12 cellular contexts compared by ENCODE assay signal in genomic region chr10:120606051-120606764, GRCh38.
DNase-seq lines count a peak whose midpoint lies in the region; ATAC-seq and TF ChIP-seq lines count a peak whose summit lies in the region.
"Had no signal": no experiment of that assay in that cellular context is flagged by ENCODE, and none has a peak within 500 bp of the region (broad histone marks: within the 10 kb centered on the region; RNA-seq: fewer than 3 reads in every experiment).

No MANE protein-coding gene starts in this region.

- ATAC-seq in GM19043 (IDR thresholded peaks at IDR 0.05; ENCODE audit: low read depth, unreplicated experiment) = peak; percentile 63
- ATAC-seq in HCT116 = 0 out of 2 replicates have a peak, but pooled peaks have one; percentile 34
- ATAC-seq in HG03196 (IDR thresholded peaks at IDR 0.05; ENCODE audit: unreplicated experiment) = peak; percentile 70
- peak; percentile 32 for ATAC-seq in memory B cell (ENCODE audit: low read depth)
- ATAC-seq: esophagus mucosa, GM23338 had no signal

- H3K9me3 Mint-ChIP-seq in memory B cell = no peaks in the 10 kb centered on the region

- no peak overlapping the region for H3K4me3 ChIP-seq in HCT116 (replicated peaks in 1 of 2; ENCODE audit: low read depth in 1 of 2, low read length in 2 of 2)
- no peak overlapping the region for H3K4me3 ChIP-seq in sigmoid colon
- H3K4me3 ChIP-seq: GM23338, testis had no signal

- no peak for TF ChIP-seq POLR2A in HCT116 (IDR thresholded peaks at IDR 0.05; ENCODE audit: borderline replicate concordance, extremely low read depth, insufficient read depth, insufficient read length)
- TF ChIP-seq POLR2A in sigmoid colon (IDR thresholded peaks at IDR 0.05) = no peak

- no peaks in the 10 kb centered on the region; a peak in 1 of 4 replicates for H3K9me3 ChIP-seq in HCT116 (ENCODE audit: control insufficient read depth in 1 of 2, insufficient read depth in 1 of 2, low read depth in 1 of 2, low read length in 2 of 2)
- no peaks in the 10 kb centered on the region for H3K9me3 ChIP-seq in sigmoid colon
- H3K9me3 ChIP-seq: neutrophil, testis had no signal

- H3K9ac ChIP-seq in HCT116 (ENCODE audit: low read length) = no peak overlapping the region

- RAD21 ChIA-PET in HCT116 (lab: Charles Lee; ENCODE audit: low non-redundant PET in 1 of 2, low total read pairs in 2 of 2, uncharacterized antibody in 2 of 2, unreplicated experiment in 2 of 2) = no interaction called here

- no peaks in the 10 kb centered on the region for H3K79me2 ChIP-seq in HCT116 (ENCODE audit: insufficient read depth, low read length)

- H3K36me3 ChIP-seq in HCT116 (ENCODE audit: control insufficient read depth in 1 of 2, insufficient read depth in 2 of 2, low read length in 2 of 2) (no peaks in the 10 kb centered on the region), sigmoid colon (no peaks in the 10 kb centered on the region)
- H3K36me3 ChIP-seq: neutrophil had no signal

- no peaks in the 10 kb centered on the region for H4K20me1 ChIP-seq in HCT116 (ENCODE audit: insufficient read depth)

- no peak overlapping the region for H3K4me3 Mint-ChIP-seq in memory B cell
- H3K4me3 Mint-ChIP-seq: GM23338 had no signal

- POLR2A ChIA-PET in HCT116 (lab: Charles Lee) = no interaction called here

- H3K4me2 ChIP-seq in HCT116 (ENCODE audit: low read length) = no peak overlapping the region
- H3K4me2 ChIP-seq: GM23338 had no signal

- H3K4me1 Mint-ChIP-seq in memory B cell = peaks cover 11% of the 10 kb centered on the region

- no peak overlapping the region for H2AFZ ChIP-seq in HCT116 (ENCODE audit: low read depth, low read length, poor library complexity, severe bottlenecking)

- intact Hi-C loops in HCT116 (cut with micrococcal nuclease) = no loop called here
- intact Hi-C loops in sigmoid colon (cut with DNase I) = no loop called here

- no TSS peak for BruUV-seq in HCT116 (replicated peaks; lab: Mats Ljungman, UMichigan)

- H3K27me3 Mint-ChIP-seq in memory B cell = no peaks in the 10 kb centered on the region

- no peaks in the 10 kb centered on the region for H3K9me2 ChIP-seq in HCT116 (ENCODE audit: insufficient read depth)

- peaks cover 0 to 1% of the 10 kb centered on the region in 2 experiments; a peak in 1 of 4 replicates for H3K4me1 ChIP-seq in HCT116 (ENCODE audit: control insufficient read depth in 1 of 2, insufficient read depth in 2 of 2, low read length in 2 of 2)
- H3K4me1 ChIP-seq in sigmoid colon = no peaks in the 10 kb centered on the region
- H3K4me1 ChIP-seq: testis had no signal

- CTCF ChIA-PET in HCT116 (lab: Charles Lee) = no interaction called here

- TF ChIP-seq EP300 in sigmoid colon (IDR thresholded peaks at IDR 0.05) = no peak

- H3K36me3 Mint-ChIP-seq in memory B cell = no peaks in the 10 kb centered on the region

- TF ChIP-seq CTCF in HCT116 (IDR thresholded peaks at IDR 0.05 in 2 of 3, conservative IDR thresholded peaks at IDR 0.05 in 1 of 3; ENCODE audit: borderline replicate concordance in 1 of 3, insufficient read depth in 1 of 3, low read depth in 2 of 3, low read length in 2 of 3) (no peak), sigmoid colon (IDR thresholded peaks at IDR 0.05) (no peak)

- no peak for TF ChIP-seq RAD21 in HCT116 (IDR thresholded peaks at IDR 0.05; ENCODE audit: low read depth)

- 69 to 74% methylated on average over 5 of the region's 5 CpGs for WGBS in sigmoid colon, 2 donors

- H3K27ac Mint-ChIP-seq in memory B cell = no peak overlapping the region
- H3K27ac Mint-ChIP-seq: GM23338 had no signal

- H3K27ac ChIP-seq in HCT116 (ENCODE audit: low read depth, low read length) (no peak overlapping the region), sigmoid colon (no peak overlapping the region)
- H3K27ac ChIP-seq: neutrophil, testis had no signal

- H3K27me3 ChIP-seq in HCT116 (ENCODE audit: insufficient read depth, low read length) (0 out of 2 replicates have a peak, but pooled peaks cover 5% of the 10 kb centered on the region), sigmoid colon (no peaks in the 10 kb centered on the region)
- H3K27me3 ChIP-seq: neutrophil, testis had no signal

- DNase-seq in HCT116 (ENCODE audit: low read depth, low spot score) (no peak), memory B cell (ENCODE audit: low spot score in 2 of 2) (no peak), HuH-7.5 (ENCODE audit: low spot score) (no peak), mesenteric fat pad (ENCODE audit: low spot score) (no peak), LoVo (ENCODE audit: low spot score) (no peak), sigmoid colon (no peak)
- DNase-seq: testis had no signal

TF ChIP-seq in HCT116, 20 proteins besides CTCF, POLR2A, EP300 and RAD21:
- TF ChIP-seq, protein P1, sequence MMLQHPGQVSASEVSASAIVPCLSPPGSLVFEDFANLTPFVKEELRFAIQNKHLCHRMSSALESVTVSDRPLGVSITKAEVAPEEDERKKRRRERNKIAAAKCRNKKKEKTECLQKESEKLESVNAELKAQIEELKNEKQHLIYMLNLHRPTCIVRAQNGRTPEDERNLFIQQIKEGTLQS (IDR thresholded peaks at IDR 0.05) = no peak
- TF ChIP-seq ZNF274 (IDR thresholded peaks at IDR 0.05; ENCODE audit: low read depth, low read length) (no peak), POLR2AphosphoS5 (IDR thresholded peaks at IDR 0.05; ENCODE audit: low read depth, low read length) (no peak), CEBPB (IDR thresholded peaks at IDR 0.05; ENCODE audit: low read depth) (no peak), EGR1 (IDR thresholded peaks at IDR 0.05; ENCODE audit: low read depth) (no peak), CBX3 (IDR thresholded peaks at IDR 0.05; ENCODE audit: low read depth) (no peak), SRF (IDR thresholded peaks at IDR 0.05; ENCODE audit: low read depth) (no peak), JUND (IDR thresholded peaks at IDR 0.05) (no peak), MAX (IDR thresholded peaks at IDR 0.05) (no peak), SIN3A (IDR thresholded peaks at IDR 0.05; ENCODE audit: low read depth) (no peak), EZH2phosphoT487 (IDR thresholded peaks at IDR 0.05; ENCODE audit: borderline replicate concordance) (no peak), SP1 (IDR thresholded peaks at IDR 0.05; ENCODE audit: low read depth) (no peak), ELF1 (IDR thresholded peaks at IDR 0.05; ENCODE audit: borderline replicate concordance, low read depth) (no peak), YY1 (IDR thresholded peaks at IDR 0.05; ENCODE audit: extremely low read depth, insufficient replicate concordance, low read depth, low read length) (no peak), TCF7L2 (IDR thresholded peaks at IDR 0.05; ENCODE audit: borderline replicate concordance, extremely low read depth, insufficient read depth, insufficient read length) (no peak), EZH2 (IDR thresholded peaks at IDR 0.05) (no peak), FOSL1 (IDR thresholded peaks at IDR 0.05; ENCODE audit: low read depth) (no peak), ZFX (IDR thresholded peaks at IDR 0.05) (no peak)
- TF ChIP-seq, protein P2, sequence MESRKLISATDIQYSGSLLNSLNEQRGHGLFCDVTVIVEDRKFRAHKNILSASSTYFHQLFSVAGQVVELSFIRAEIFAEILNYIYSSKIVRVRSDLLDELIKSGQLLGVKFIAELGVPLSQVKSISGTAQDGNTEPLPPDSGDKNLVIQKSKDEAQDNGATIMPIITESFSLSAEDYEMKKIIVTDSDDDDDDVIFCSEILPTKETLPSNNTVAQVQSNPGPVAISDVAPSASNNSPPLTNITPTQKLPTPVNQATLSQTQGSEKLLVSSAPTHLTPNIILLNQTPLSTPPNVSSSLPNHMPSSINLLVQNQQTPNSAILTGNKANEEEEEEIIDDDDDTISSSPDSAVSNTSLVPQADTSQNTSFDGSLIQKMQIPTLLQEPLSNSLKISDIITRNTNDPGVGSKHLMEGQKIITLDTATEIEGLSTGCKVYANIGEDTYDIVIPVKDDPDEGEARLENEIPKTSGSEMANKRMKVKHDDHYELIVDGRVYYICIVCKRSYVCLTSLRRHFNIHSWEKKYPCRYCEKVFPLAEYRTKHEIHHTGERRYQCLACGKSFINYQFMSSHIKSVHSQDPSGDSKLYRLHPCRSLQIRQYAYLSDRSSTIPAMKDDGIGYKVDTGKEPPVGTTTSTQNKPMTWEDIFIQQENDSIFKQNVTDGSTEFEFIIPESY (IDR thresholded peaks at IDR 0.05; ENCODE audit: extremely low read depth, insufficient replicate concordance, low read length) = no peak
- TF ChIP-seq, protein P3, sequence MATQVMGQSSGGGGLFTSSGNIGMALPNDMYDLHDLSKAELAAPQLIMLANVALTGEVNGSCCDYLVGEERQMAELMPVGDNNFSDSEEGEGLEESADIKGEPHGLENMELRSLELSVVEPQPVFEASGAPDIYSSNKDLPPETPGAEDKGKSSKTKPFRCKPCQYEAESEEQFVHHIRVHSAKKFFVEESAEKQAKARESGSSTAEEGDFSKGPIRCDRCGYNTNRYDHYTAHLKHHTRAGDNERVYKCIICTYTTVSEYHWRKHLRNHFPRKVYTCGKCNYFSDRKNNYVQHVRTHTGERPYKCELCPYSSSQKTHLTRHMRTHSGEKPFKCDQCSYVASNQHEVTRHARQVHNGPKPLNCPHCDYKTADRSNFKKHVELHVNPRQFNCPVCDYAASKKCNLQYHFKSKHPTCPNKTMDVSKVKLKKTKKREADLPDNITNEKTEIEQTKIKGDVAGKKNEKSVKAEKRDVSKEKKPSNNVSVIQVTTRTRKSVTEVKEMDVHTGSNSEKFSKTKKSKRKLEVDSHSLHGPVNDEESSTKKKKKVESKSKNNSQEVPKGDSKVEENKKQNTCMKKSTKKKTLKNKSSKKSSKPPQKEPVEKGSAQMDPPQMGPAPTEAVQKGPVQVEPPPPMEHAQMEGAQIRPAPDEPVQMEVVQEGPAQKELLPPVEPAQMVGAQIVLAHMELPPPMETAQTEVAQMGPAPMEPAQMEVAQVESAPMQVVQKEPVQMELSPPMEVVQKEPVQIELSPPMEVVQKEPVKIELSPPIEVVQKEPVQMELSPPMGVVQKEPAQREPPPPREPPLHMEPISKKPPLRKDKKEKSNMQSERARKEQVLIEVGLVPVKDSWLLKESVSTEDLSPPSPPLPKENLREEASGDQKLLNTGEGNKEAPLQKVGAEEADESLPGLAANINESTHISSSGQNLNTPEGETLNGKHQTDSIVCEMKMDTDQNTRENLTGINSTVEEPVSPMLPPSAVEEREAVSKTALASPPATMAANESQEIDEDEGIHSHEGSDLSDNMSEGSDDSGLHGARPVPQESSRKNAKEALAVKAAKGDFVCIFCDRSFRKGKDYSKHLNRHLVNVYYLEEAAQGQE (IDR thresholded peaks at IDR 0.05; ENCODE audit: low read depth) = no peak
